10 cellular contexts compared by ENCODE assay signal in genomic region chr1:1763657-1764621, GRCh38. TPM values are rescaled to one million over a fixed set of nuclear protein-coding genes. Genes with fewer than 3 reads are reported as not detected.
DNase-seq lines count a peak whose midpoint lies in the region; ATAC-seq, FAIRE-seq and TF ChIP-seq lines count a peak whose summit lies in the region.
"Had no signal": no experiment of that assay in that cellular context is flagged by ENCODE, and none has a peak within 500 bp of the region (broad histone marks: within the 10 kb centered on the region; RNA-seq: fewer than 3 reads in every experiment).

No MANE protein-coding gene starts in this region.

- BruUV-seq in Panc1 (replicated peaks; lab: Mats Ljungman, UMichigan): no TSS peak

- DNase-seq in DMS79 treated with DMSO at 0.1 percent for 48 hours (lab: John Stamatoyannopoulos, UW) (peak; percentile 86), Panc1 (ENCODE audit: low read depth, low spot score) (no peak), foreskin fibroblast (peak; percentile 47 to 89), omental fat pad (ENCODE audit: low spot score) (peak; percentile 51), frontal cortex (ENCODE audit: low spot score in 2 of 2) (no peak), NCI-H1436 (lab: John Stamatoyannopoulos, UW) (no peak)
- DNase-seq: mesenchymal stem cell had no signal

- no peaks in the 10 kb centered on the region for H3K4me1 ChIP-seq in Panc1 (ENCODE audit: control insufficient read depth, insufficient read depth, low read length)

- ATAC-seq in Panc1: peak; percentile 60; the same call in 1 of the 2 replicates
- ATAC-seq in omental fat pad (ENCODE audit: low FRiP score): peak; percentile 58
- ATAC-seq in HG02763 (IDR thresholded peaks at IDR 0.05; ENCODE audit: unreplicated experiment): no peak
- ATAC-seq in GM18517 (IDR thresholded peaks at IDR 0.05; ENCODE audit: unreplicated experiment): no peak

- in situ Hi-C loops in Panc1 (cut with HindIII; ENCODE audit: low pct_unique_long_range_greater_than_20kb, low sequenced_read_pairs): no loop called here

- H3K9me3 ChIP-seq in Panc1 (ENCODE audit: control insufficient read depth, insufficient read depth, low read depth, low read length): no peaks in the 10 kb centered on the region

- TF ChIP-seq CTCF in Panc1 (IDR thresholded peaks at IDR 0.05) (no peak), foreskin fibroblast (IDR thresholded peaks at IDR 0.05; ENCODE audit: low read depth, low read length) (no peak), omental fat pad (IDR thresholded peaks at IDR 0.05) (no peak)

- H3K27me3 ChIP-seq in Panc1 (ENCODE audit: control insufficient read depth, insufficient read depth, low read length): no peaks in the 10 kb centered on the region

- CTCF ChIA-PET in Panc1 (lab: Charles Lee): no interaction called here

- H3K36me3 ChIP-seq in Panc1 (ENCODE audit: control insufficient read depth, insufficient read depth, low read length): peaks cover 4% of the 10 kb centered on the region; the same call in 1 of the 2 replicates

- intact Hi-C loops in Panc1 (cut with micrococcal nuclease; ENCODE audit: unreplicated experiment): no loop called here

- no peak for FAIRE-seq in frontal cortex (lab: Jason Lieb, UNC)
- FAIRE-seq: TTC549 had no signal

- POLR2A ChIA-PET in Panc1 (lab: Charles Lee): no interaction called here

- H3K4me3 ChIP-seq in Panc1 (ENCODE audit: low read depth in 2 of 2, low read length in 2 of 2) (no peak overlapping the region), foreskin fibroblast (ENCODE audit: low read depth in 1 of 2, low read length in 2 of 2) (no peak overlapping the region)

- no peak overlapping the region for H3K27ac ChIP-seq in Panc1 (ENCODE audit: low read length)

RNA-seq across cellular contexts. Expression of gene NADK, which starts 14.3 kb away (rescaled TPM):
- total RNA-seq in Panc1 (2021; ENCODE audit: unreplicated experiment) (101 TPM), omental fat pad (100 to 1,000 TPM in 3 of 4 donors, 10 to 100 TPM in 1; 97.2 to 136 (median 114) TPM), frontal cortex (23.2 TPM)
- 101 TPM for polyA plus RNA-seq in Panc1 (2012; ENCODE audit: insufficient read length)

RNA-seq across cellular contexts. Expression of gene CDK11A, which starts 39.8 kb away (rescaled TPM):
- total RNA-seq in Panc1 (2021; ENCODE audit: unreplicated experiment): 83.6 TPM
- polyA plus RNA-seq in Panc1 (2012; ENCODE audit: insufficient read length): 132 TPM
- total RNA-seq in omental fat pad: 10 to 100 TPM; 25.0 to 77.7 (median 39.0) TPM
- 18.3 TPM for total RNA-seq in frontal cortex

Comparison
In these comparisons a context has a peak if more than half of its experiments do, and no peak if none do; other contexts are left out.
1. DNase-seq: peak in DMS79 treated with DMSO at 0.1 percent for 48 hours (single experiment), foreskin fibroblast (2 of 2) and omental fat pad (single experiment); none in Panc1 (single experiment), frontal cortex (0 of 2) and NCI-H1436 (single experiment).
2. ATAC-seq: peak in Panc1 (single experiment) and omental fat pad (single experiment); none in HG02763 (single experiment) and GM18517 (single experiment).